In genomic region chr5:177327539-177328522, GRCh38 we compare ENCODE assay signal across 8 cellular contexts. TPM values are rescaled to one million over a fixed set of nuclear protein-coding genes. Genes with fewer than 3 reads are reported as not detected.
A peak's percentile ranks its signal among the peaks of the same experiment; 100 is the strongest.
DNase-seq lines count a peak whose midpoint lies in the region; ATAC-seq and TF ChIP-seq lines count a peak whose summit lies in the region.
"Had no signal": no experiment of that assay in that cellular context is flagged by ENCODE, and none has a peak within 500 bp of the region (broad histone marks: within the 10 kb centered on the region; RNA-seq: fewer than 3 reads in every experiment).

No MANE protein-coding gene starts in this region.

- H3K27me3 ChIP-seq in HUES6 (ENCODE audit: control insufficient read depth, insufficient read depth, low read length) (no peaks in the 10 kb centered on the region), spleen (replicated peaks in 1 of 7) (no peaks in the 10 kb centered on the region), MM.1S (replicated peaks; ENCODE audit: insufficient read depth, low read length) (no peaks in the 10 kb centered on the region)

- no peaks in the 10 kb centered on the region for H3K27me3 Mint-ChIP-seq in activated naive CD8-positive, alpha-beta T cell treated with anti-CD3 and anti-CD28 coated beads for 36 hours
- H3K27me3 Mint-ChIP-seq in immature natural killer cell (ENCODE audit: low read depth in 3 of 3), result peaks cover 0 to 8% (median 6%) of the 10 kb centered on the region in 3 donors

- H3K4me1 Mint-ChIP-seq in activated naive CD8-positive, alpha-beta T cell treated with anti-CD3 and anti-CD28 coated beads for 36 hours, result peaks cover 9% of the 10 kb centered on the region
- H3K4me1 Mint-ChIP-seq in immature natural killer cell, result peaks cover 71 to 76% of the 10 kb centered on the region in 2 donors

- peak; percentile 19 for DNase-seq in activated naive CD8-positive, alpha-beta T cell treated with anti-CD3 and anti-CD28 coated beads for 36 hours
- DNase-seq in immature natural killer cell, result peak; percentile 77 to 82 (median 77)
- DNase-seq in spleen, result no peak
- no peak for DNase-seq in MM.1S
- DNase-seq: NCI-H2171 had no signal

- intact Hi-C loops in spleen (cut with DNase I; ENCODE audit: low total_unique reads), result no loop called here

- H3K4me3 Mint-ChIP-seq in activated naive CD8-positive, alpha-beta T cell treated with anti-CD3 and anti-CD28 coated beads for 36 hours, result no peak overlapping the region
- peak overlapping the region; percentile 80 to 91 (median 87) for H3K4me3 Mint-ChIP-seq in immature natural killer cell

- no peaks in the 10 kb centered on the region for H3F3A ChIP-seq in MM.1S (ENCODE audit: insufficient read depth, low read length)

- H3K36me3 ChIP-seq in HUES6 (ENCODE audit: control insufficient read depth, insufficient read depth, low read length) (peaks cover 33% of the 10 kb centered on the region), spleen (peaks cover 0 to 66% (median 28%) of the 10 kb centered on the region in 6 donors), MM.1S (replicated peaks; ENCODE audit: insufficient read depth, low read length) (no peaks in the 10 kb centered on the region)

- WGBS in spleen, 5 donors, result 52 to 68% (median 64%) methylated on average over 24 to 28 of the region's 28 CpGs

- no peaks in the 10 kb centered on the region for H3K9me3 ChIP-seq in HUES6 (ENCODE audit: control insufficient read depth, insufficient read depth, low read depth, low read length)
- no peaks in the 10 kb centered on the region for H3K9me3 ChIP-seq in spleen
- no peaks in the 10 kb centered on the region for H3K9me3 ChIP-seq in MM.1S (replicated peaks; ENCODE audit: insufficient read depth, low read length)

- no peak for TF ChIP-seq POLR2A in spleen (IDR thresholded peaks at IDR 0.05)

- H3K9ac ChIP-seq in HUES6 (ENCODE audit: low read length), result no peak overlapping the region
- no peak overlapping the region for H3K9ac ChIP-seq in MM.1S (ENCODE audit: low read length)

- H4K20me1 ChIP-seq in MM.1S (ENCODE audit: insufficient read depth, low read length), result no peaks in the 10 kb centered on the region

- ATAC-seq in GM19023 (IDR thresholded peaks at IDR 0.05; ENCODE audit: unreplicated experiment), result no peak
- ATAC-seq in GM18498 (IDR thresholded peaks at IDR 0.05; ENCODE audit: unreplicated experiment), result no peak

- peaks cover 3% of the 10 kb centered on the region for H3K36me3 Mint-ChIP-seq in activated naive CD8-positive, alpha-beta T cell treated with anti-CD3 and anti-CD28 coated beads for 36 hours
- peaks cover 10 to 29% (median 12%) of the 10 kb centered on the region in 3 donors for H3K36me3 Mint-ChIP-seq in immature natural killer cell

- no peak overlapping the region for H2AFZ ChIP-seq in MM.1S (ENCODE audit: low read length)

- H3K27ac Mint-ChIP-seq in activated naive CD8-positive, alpha-beta T cell treated with anti-CD3 and anti-CD28 coated beads for 36 hours, result peak overlapping the region; percentile 85
- H3K27ac Mint-ChIP-seq in immature natural killer cell, result peak overlapping the region; percentile 95 to 99 (median 96)

- no peak for TF ChIP-seq CTCF in spleen (IDR thresholded peaks at IDR 0.05 in 8 of 11, conservative IDR thresholded peaks at IDR 0.05 in 3 of 11)
- no peak for TF ChIP-seq CTCF in MM.1S (IDR thresholded peaks at IDR 0.05; ENCODE audit: low read length)

- no peaks in the 10 kb centered on the region for H3K79me2 ChIP-seq in MM.1S (ENCODE audit: low read length)

- no peaks in the 10 kb centered on the region for H3K9me2 ChIP-seq in MM.1S (replicated peaks; ENCODE audit: insufficient read depth, low read length)

- peaks cover 19% of the 10 kb centered on the region for H3K4me1 ChIP-seq in HUES6 (ENCODE audit: control insufficient read depth, insufficient read depth, low read length)
- peaks cover 0 to 54% (median 28%) of the 10 kb centered on the region in 6 donors for H3K4me1 ChIP-seq in spleen
- H3K4me1 ChIP-seq in MM.1S (ENCODE audit: low read length), result no peaks in the 10 kb centered on the region

- no peak overlapping the region for H3K4me2 ChIP-seq in MM.1S (ENCODE audit: low read depth, low read length)

- no peaks in the 10 kb centered on the region for H3K9me3 Mint-ChIP-seq in activated naive CD8-positive, alpha-beta T cell treated with anti-CD3 and anti-CD28 coated beads for 36 hours
- no peaks in the 10 kb centered on the region for H3K9me3 Mint-ChIP-seq in immature natural killer cell

- H3K4me3 ChIP-seq in HUES6 (ENCODE audit: low read depth, low read length) (no peak overlapping the region), spleen (peak overlapping the region in 1 of 8 donors; percentile 16), MM.1S (ENCODE audit: low read length) (no peak overlapping the region)

- H3K27ac ChIP-seq in HUES6 (ENCODE audit: low read depth, low read length) (peak overlapping the region; percentile 7; the same call in 1 of the 2 replicates), spleen (peak overlapping the region in 7 of 8 donors; percentile 43 to 79 (median 55)), MM.1S (ENCODE audit: low read length) (no peak overlapping the region)

RNA-seq across cellular contexts. Expression of gene MXD3, which starts 16.1 kb away (rescaled TPM):
- 10 to 100 TPM; 14.7 to 17.3 TPM for total RNA-seq in activated naive CD8-positive, alpha-beta T cell treated with anti-CD3 and anti-CD28 coated beads for 36 hours
- 1 to 10 TPM; 2.1 to 4.2 (median 4.1) TPM for polyA plus RNA-seq in immature natural killer cell
- 10 to 100 TPM; 19.3 to 80.7 (median 26.7) TPM for total RNA-seq in spleen
- polyA plus RNA-seq in spleen, result 10 to 100 TPM; 25.9 to 32.5 (median 26.2) TPM

RNA-seq across cellular contexts. Expression of gene LMAN2, which starts 23.6 kb away (rescaled TPM):
- total RNA-seq in activated naive CD8-positive, alpha-beta T cell treated with anti-CD3 and anti-CD28 coated beads for 36 hours, result 10 to 100 TPM; 91.5 to 92.1 TPM
- polyA plus RNA-seq in immature natural killer cell, result 100 to 1,000 TPM; 316 to 441 (median 409) TPM
- total RNA-seq in spleen, result 100 to 1,000 TPM in 4 of 7 donors, 10 to 100 TPM in 3; 92.4 to 211 (median 109) TPM
- polyA plus RNA-seq in spleen, result 10 to 100 TPM; 50.1 to 96.6 (median 72.5) TPM

RNA-seq across cellular contexts. Expression of gene PRELID1, which starts 24.2 kb away (rescaled TPM):
- total RNA-seq in activated naive CD8-positive, alpha-beta T cell treated with anti-CD3 and anti-CD28 coated beads for 36 hours, result 100 to 1,000 TPM; 311 to 315 TPM
- polyA plus RNA-seq in immature natural killer cell (100 to 1,000 TPM; 345 to 494 (median 375) TPM), spleen (100 to 1,000 TPM; 131 to 174 (median 154) TPM)
- total RNA-seq in spleen, result 100 to 1,000 TPM in 5 of 7 donors, 10 to 100 TPM in 2; 74.5 to 173 (median 106) TPM

RNA-seq across cellular contexts. Expression of gene RAB24, which starts 24.3 kb away (rescaled TPM):
- total RNA-seq in activated naive CD8-positive, alpha-beta T cell treated with anti-CD3 and anti-CD28 coated beads for 36 hours, result 10 to 100 TPM; 26.8 to 29.9 TPM
- polyA plus RNA-seq in immature natural killer cell, result 10 to 100 TPM; 39.7 to 80.2 (median 45.8) TPM
- total RNA-seq in spleen, result 10 to 100 TPM; 52.1 to 90.4 (median 80.8) TPM
- polyA plus RNA-seq in spleen, result 100 to 1,000 TPM in 2 of 3 donors, 10 to 100 TPM in 1; 90.6 to 181 (median 170) TPM

RNA-seq across cellular contexts. Expression of gene RGS14, which starts 29.9 kb away (rescaled TPM):
- total RNA-seq in activated naive CD8-positive, alpha-beta T cell treated with anti-CD3 and anti-CD28 coated beads for 36 hours, result 10 to 100 TPM; 38.9 to 41.2 TPM
- polyA plus RNA-seq in immature natural killer cell, result 10 to 100 TPM; 27.1 to 64.5 (median 33.8) TPM
- total RNA-seq in spleen, result 100 to 1,000 TPM in 1 of 7 donors, 10 to 100 TPM in 6; 61.5 to 111 (median 77.1) TPM
- 10 to 100 TPM; 45.3 to 95.9 (median 61.6) TPM for polyA plus RNA-seq in spleen

Comparison
In these comparisons a context has a peak if more than half of its experiments do, and no peak if none do; other contexts are left out.
1. DNase-seq: peak in activated naive CD8-positive, alpha-beta T cell treated with anti-CD3 and anti-CD28 coated beads for 36 hours (single experiment) and immature natural killer cell (3 of 3); none in spleen (single experiment) and MM.1S (single experiment).